Comparison of ENCODE assay signal across 22 cellular contexts in the genomic region with DNA sequence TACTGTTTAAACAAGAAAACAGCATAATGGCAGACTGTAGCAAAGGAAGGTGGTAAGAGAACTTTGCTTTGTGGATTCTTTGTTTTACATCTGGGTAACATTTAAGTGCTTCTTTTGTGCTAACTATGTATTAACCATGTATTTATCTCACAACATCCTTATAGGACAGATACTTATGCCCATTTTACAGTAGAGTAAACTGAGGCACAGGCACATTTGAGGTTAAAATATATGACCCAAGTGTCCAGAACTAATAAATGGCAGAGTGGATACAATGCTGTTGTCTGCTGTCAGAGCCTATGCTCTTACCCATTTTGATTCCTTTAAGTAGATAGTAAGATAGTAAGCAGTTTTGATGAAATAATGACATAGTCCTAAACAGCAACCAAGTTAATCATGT. TPM values are rescaled to one million over a fixed set of nuclear protein-coding genes. Genes with fewer than 3 reads are reported as not detected.
DNase-seq lines count a peak whose midpoint lies in the region; ATAC-seq and TF ChIP-seq lines count a peak whose summit lies in the region.
"Had no signal": no experiment of that assay in that cellular context is flagged by ENCODE, and none has a peak within 500 bp of the region (broad histone marks: within the 10 kb centered on the region; RNA-seq: fewer than 3 reads in every experiment).

No MANE protein-coding gene starts in this region.

- no peak for TF ChIP-seq POLR2A in breast epithelium (IDR thresholded peaks at IDR 0.05)

- H3K4me3 ChIP-seq in breast epithelium, result no peak overlapping the region
- H3K4me3 ChIP-seq in subcutaneous abdominal adipose tissue (ENCODE audit: low read depth in 1 of 5, low read length in 5 of 5), result no peak overlapping the region
- H3K4me3 ChIP-seq: Peyer's patch, SJCRH30 had no signal

- H3K4me1 Mint-ChIP-seq in MCF 10A (ENCODE audit: insufficient read depth, unreplicated experiment) (peaks cover 34% of the 10 kb centered on the region), T-helper 17 cell (peaks cover 56% of the 10 kb centered on the region)

- H3K27ac Mint-ChIP-seq in MCF 10A (ENCODE audit: low read depth, unreplicated experiment) (peak overlapping the region; percentile 53), T-helper 17 cell (peak overlapping the region; percentile 99)
- H3K27ac Mint-ChIP-seq: activated naive CD4-positive, alpha-beta T cell treated with anti-CD3 and anti-CD28 coated beads, Interleukin-2, amount 10 ng/mL, durations not matched to agents 7 days and 5 days had no signal

- peaks cover 45% of the 10 kb centered on the region for H3K36me3 Mint-ChIP-seq in MCF 10A (ENCODE audit: insufficient read depth, unreplicated experiment)
- peaks cover 3% of the 10 kb centered on the region for H3K36me3 Mint-ChIP-seq in T-helper 17 cell (ENCODE audit: low read depth)

- H3K27me3 ChIP-seq in breast epithelium (no peaks in the 10 kb centered on the region), subcutaneous abdominal adipose tissue (ENCODE audit: control insufficient read depth in 5 of 5, insufficient read depth in 4 of 5, low read length in 5 of 5) (no peaks in the 10 kb centered on the region)
- H3K27me3 ChIP-seq: Peyer's patch, SJCRH30 had no signal

- BruUV-seq in MCF 10A (replicated peaks; lab: Mats Ljungman, UMichigan), result no TSS peak

- no peaks in the 10 kb centered on the region for H3K36me3 ChIP-seq in breast epithelium
- peaks cover 0 to 9% (median 3%) of the 10 kb centered on the region in 5 donors for H3K36me3 ChIP-seq in subcutaneous abdominal adipose tissue (ENCODE audit: control insufficient read depth in 5 of 5, insufficient read depth in 5 of 5, low read length in 5 of 5)

- POLR2A ChIA-PET in MCF 10A (lab: Yijun Ruan, JAX), result interaction anchor here (0.6 to 4.0 kb wide), 6 partner anchors 8 to 269 kb away, joined by 3 to 26 read pairs (median 8); a partner anchor contains a TSS

- TF ChIP-seq CTCF in MCF 10A (IDR thresholded peaks at IDR 0.05; ENCODE audit: unreplicated experiment) (no peak), breast epithelium (IDR thresholded peaks at IDR 0.05) (no peak)

- intact Hi-C loops in MCF 10A (cut with micrococcal nuclease) (no loop called here), breast epithelium (cut with DNase I; ENCODE audit: low total_unique reads) (no loop called here)

- no peak overlapping the region for H3K9ac ChIP-seq in subcutaneous abdominal adipose tissue (ENCODE audit: low read length in 5 of 5)
- H3K9ac ChIP-seq: KMS-11 had no signal

- H3K9me3 Mint-ChIP-seq in MCF 10A (ENCODE audit: unreplicated experiment), result no peaks in the 10 kb centered on the region
- H3K9me3 Mint-ChIP-seq: activated naive CD4-positive, alpha-beta T cell treated with anti-CD3 and anti-CD28 coated beads, Interleukin-2, amount 10 ng/mL, durations not matched to agents 7 days and 5 days had no signal

- H3K27ac ChIP-seq in breast epithelium (peak overlapping the region in 1 of 2 donors; percentile 61), subcutaneous abdominal adipose tissue (ENCODE audit: low read depth, low read length) (peak overlapping the region; percentile 55)
- H3K27ac ChIP-seq: KMS-11, Peyer's patch, SJCRH30 had no signal

- H3K4me1 ChIP-seq in breast epithelium, result no peaks in the 10 kb centered on the region
- peaks cover 0 to 45% (median 39%) of the 10 kb centered on the region in 5 donors for H3K4me1 ChIP-seq in subcutaneous abdominal adipose tissue (ENCODE audit: control insufficient read depth in 5 of 5, insufficient read depth in 5 of 5, low read length in 5 of 5)

- CTCF ChIA-PET in MCF 10A (lab: Yijun Ruan, JAX), result interaction anchor here (1.6 kb wide), 1 partner anchor 8 kb away, joined by 4 read pairs; a partner anchor contains a TSS

- H3K4me3 Mint-ChIP-seq in MCF 10A (ENCODE audit: unreplicated experiment), result no peak overlapping the region
- H3K4me3 Mint-ChIP-seq in T-helper 17 cell, result no peak overlapping the region
- H3K4me3 Mint-ChIP-seq: activated naive CD4-positive, alpha-beta T cell treated with anti-CD3 and anti-CD28 coated beads, Interleukin-2, amount 10 ng/mL, durations not matched to agents 7 days and 5 days had no signal

- DNase-seq in MCF 10A (ENCODE audit: unreplicated experiment) (no peak), breast epithelium (ENCODE audit: low spot score in 2 of 2) (no peak), T-helper 17 cell (no peak)
- DNase-seq in stimulated activated CD4-positive, alpha-beta T cell treated with anti-CD3 and anti-CD28 coated beads, Interleukin-4, amount 100 ng/mL, for 4 hours, result no peak
- no peak for DNase-seq in central memory CD4-positive, alpha-beta T cell
- DNase-seq: activated CD4-positive, alpha-beta T cell treated with anti-CD3 and anti-CD28 coated beads, Interleukin-2, amount 50 U/mL, for 48 hours; activated naive CD4-positive, alpha-beta T cell treated with anti-CD3 and anti-CD28 coated beads, Interleukin-2, amount 10 ng/mL, durations not matched to agents 7 days and 5 days; activated T-cell treated with anti-CD3 and anti-CD28 coated beads, Interleukin-2, amount 50 U/mL, for 1 hour; COR-L47; DMS79 treated with DMSO at 0.1 percent for 48 hours; MV-4-11; NCI-H1694; NCI-H2171; NCI-H524; NK-92 treated with Interleukin-12 subunit alpha and Interleukin-12 subunit beta, amount 100 ng/mL, for 24 hours; Peyer's patch; SJCRH30; stimulated activated CD4-positive, alpha-beta T cell treated with anti-CD3 and anti-CD28 coated beads, Interleukin-12 subunit alpha, Interleukin-12 subunit beta, amount 100 ng/mL, for 4 hours had no signal

- H3K9me3 ChIP-seq in breast epithelium (no peaks in the 10 kb centered on the region), T-helper 17 cell (ENCODE audit: control insufficient read depth, low read length, poor library complexity, severe bottlenecking) (no peaks in the 10 kb centered on the region), subcutaneous abdominal adipose tissue (ENCODE audit: control insufficient read depth in 5 of 5, low read length in 5 of 5) (no peaks in the 10 kb centered on the region)
- H3K9me3 ChIP-seq: Peyer's patch, SJCRH30 had no signal

- ATAC-seq in T-helper 17 cell (no peak), esophagus mucosa (peak; percentile 6)
- ATAC-seq: HCT116 had no signal

- H3K27me3 Mint-ChIP-seq in MCF 10A (ENCODE audit: insufficient read depth, unreplicated experiment) (no peaks in the 10 kb centered on the region), T-helper 17 cell (no peaks in the 10 kb centered on the region)
- H3K27me3 Mint-ChIP-seq: activated naive CD4-positive, alpha-beta T cell treated with anti-CD3 and anti-CD28 coated beads, Interleukin-2, amount 10 ng/mL, durations not matched to agents 7 days and 5 days had no signal

RNA-seq across cellular contexts. Expression of a gene that starts 7.3 kb away (rescaled TPM):
- total RNA-seq in MCF 10A (2022) (150 and 174 TPM in 2 replicates), breast epithelium (100 to 1,000 TPM; 139 to 161 (median 142) TPM), T-helper 17 cell (100 to 1,000 TPM; 203 to 224 TPM), esophagus mucosa (142 TPM)

RNA-seq across cellular contexts. Expression of a gene that starts 7.9 kb away (rescaled TPM):
- total RNA-seq in MCF 10A (2022), result 25.5 and 29.1 TPM in 2 replicates
- total RNA-seq in breast epithelium, result 10 to 100 TPM; 20.6 to 36.0 (median 25.9) TPM
- 10 to 100 TPM; 18.0 to 21.2 TPM for total RNA-seq in T-helper 17 cell
- total RNA-seq in esophagus mucosa, result 13.1 TPM

RNA-seq across cellular contexts. Expression of a gene that starts 47.6 kb away (rescaled TPM):
- total RNA-seq in MCF 10A (2022) (54.9 and 55.6 TPM in 2 replicates), breast epithelium (10 to 100 TPM; 14.7 to 52.2 (median 42.6) TPM), T-helper 17 cell (10 to 100 TPM; 72.5 to 72.7 TPM), esophagus mucosa (50.2 TPM)
